25 cellular contexts compared by ENCODE assay signal in the genomic region with DNA sequence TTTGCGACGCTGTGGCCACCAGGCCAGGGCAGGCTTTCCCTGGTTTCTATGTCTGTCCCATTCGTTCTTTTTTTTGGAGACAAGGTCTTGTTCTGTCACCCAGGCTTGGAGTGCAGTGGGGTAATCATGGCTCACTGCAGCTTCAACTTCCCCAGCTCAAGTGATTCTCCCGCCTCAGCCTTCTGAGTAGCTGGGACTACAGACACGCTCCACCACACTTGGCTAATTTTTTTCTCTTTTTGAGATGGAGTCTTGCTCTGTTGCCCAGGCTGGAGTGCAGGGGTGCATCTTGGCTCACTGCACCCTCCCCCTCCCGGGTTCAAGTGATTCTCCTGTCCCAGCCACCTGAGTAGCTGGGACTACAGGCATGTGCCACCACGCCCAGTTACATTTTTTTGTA. TPM values are rescaled to one million over a fixed set of nuclear protein-coding genes. Genes with fewer than 3 reads are reported as not detected.
A peak's percentile ranks its signal among the peaks of the same experiment; 100 is the strongest.
DNase-seq lines count a peak whose midpoint lies in the region; ATAC-seq, FAIRE-seq and TF ChIP-seq lines count a peak whose summit lies in the region.
"Had no signal": no experiment of that assay in that cellular context is flagged by ENCODE, and none has a peak within 500 bp of the region (broad histone marks: within the 10 kb centered on the region; RNA-seq: fewer than 3 reads in every experiment).

No MANE protein-coding gene starts in this region.

- in situ Hi-C loops in GM12878 (cut with MboI): no loop called here

- peak; percentile 52 for DNase-seq in DMS79 (lab: John Stamatoyannopoulos, UW)
- no peak for DNase-seq in GM12878 (ENCODE audit: low read depth, low spot score)
- peak; percentile 19 for DNase-seq in kidney tubule cell (ENCODE audit: low spot score)
- no peak for DNase-seq in T-helper 17 cell
- no peak for DNase-seq in NCI-H774 (lab: John Stamatoyannopoulos, UW)
- DNase-seq in NCI-H1048 (lab: John Stamatoyannopoulos, UW): no peak
- no peak for DNase-seq in H7
- DNase-seq: 8988T; ACHN; AML-193; BE2C; Caco-2; CD4-positive, CD25-positive, alpha-beta regulatory T cell; CD8-positive, alpha-beta T cell; DMS153; EL; GDM1; HFFc6 had no signal

- no peaks in the 10 kb centered on the region for H3K36me3 ChIP-seq in BLaER1
- H3K36me3 ChIP-seq in GM12878 (ENCODE audit: control insufficient read depth in 2 of 2, insufficient read depth in 2 of 2, low read length in 1 of 2): no peaks in the 10 kb centered on the region
- no peaks in the 10 kb centered on the region for H3K36me3 ChIP-seq in H7 (replicated peaks; ENCODE audit: control insufficient read depth, insufficient read depth, low read length)
- H3K36me3 ChIP-seq: BE2C, HAP-1 had no signal

- H3K36me3 Mint-ChIP-seq in T-helper 17 cell (ENCODE audit: low read depth): peaks cover 10% of the 10 kb centered on the region
- H3K36me3 Mint-ChIP-seq: CD4-positive, CD25-positive, alpha-beta regulatory T cell; CD8-positive, alpha-beta T cell had no signal

- H3K9ac ChIP-seq in BLaER1: no peak overlapping the region
- H3K9ac ChIP-seq in GM12878 (ENCODE audit: control insufficient read depth, insufficient read depth, low read length): no peak overlapping the region

- no peaks in the 10 kb centered on the region for H3K9me3 ChIP-seq in BLaER1
- no peaks in the 10 kb centered on the region; the same call in 2 of the 3 replicates for H3K9me3 ChIP-seq in GM12878 (replicated peaks; ENCODE audit: control insufficient read depth, insufficient read depth, low read length)
- H3K9me3 ChIP-seq in T-helper 17 cell (ENCODE audit: control insufficient read depth, low read length, poor library complexity, severe bottlenecking): no peaks in the 10 kb centered on the region
- H3K9me3 ChIP-seq: A549, BE2C, Caco-2, HAP-1 had no signal

- H3K4me3 Mint-ChIP-seq in T-helper 17 cell: no peak overlapping the region
- H3K4me3 Mint-ChIP-seq: CD4-positive, CD25-positive, alpha-beta regulatory T cell; CD8-positive, alpha-beta T cell; GM23338; HFFc6 had no signal

- H3K79me2 ChIP-seq in GM12878 (ENCODE audit: control insufficient read depth, insufficient read depth, low read length): no peaks in the 10 kb centered on the region

- POLR2A ChIA-PET in GM12878 (lab: Charles Lee): no interaction called here

- intact Hi-C loops in GM12878 (cut with micrococcal nuclease; ENCODE audit: unreplicated experiment): no loop called here

- H3K4me1 ChIP-seq in BLaER1 (peaks cover 39% of the 10 kb centered on the region), GM12878 (ENCODE audit: control insufficient read depth, insufficient read depth, low read length) (peaks cover 10% of the 10 kb centered on the region)
- H3K4me1 ChIP-seq: A549, BE2C, Caco-2, HAP-1 had no signal

- no peak for FAIRE-seq in GM12878 (lab: Jason Lieb, UNC)
- FAIRE-seq: A549, GM12891, GM18507 had no signal

- H3K4me2 ChIP-seq in BLaER1 (peak overlapping the region; percentile 84), GM12878 (ENCODE audit: control insufficient read depth, insufficient read depth) (0 out of 2 replicates have a peak overlapping the region, but pooled peaks have one; percentile 12)
- H3K4me2 ChIP-seq: A549, GM23338 had no signal

- H3K4me1 Mint-ChIP-seq in T-helper 17 cell: peaks cover 10% of the 10 kb centered on the region
- H3K4me1 Mint-ChIP-seq: CD4-positive, CD25-positive, alpha-beta regulatory T cell had no signal

- CTCF ChIA-PET in GM12878 (lab: Yijun Ruan, JAX): no interaction called here

- no peak for TF ChIP-seq RAD21 in GM12878 (IDR thresholded peaks at IDR 0.05; ENCODE audit: insufficient read depth, low read depth, low read length)

- BruUV-seq in GM12878 (replicated peaks; lab: Mats Ljungman, UMichigan): no TSS peak

- no peak for TF ChIP-seq POLR2A in GM12878 (IDR thresholded peaks at IDR 0.05; ENCODE audit: low read depth, low read length)

- SMC1A ChIA-PET in GM12878 (lab: Charles Lee; ENCODE audit: uncharacterized antibody, unreplicated experiment): no interaction called here

- no peaks in the 10 kb centered on the region for H3K27me3 ChIP-seq in BLaER1
- H3K27me3 ChIP-seq in GM12878 (replicated peaks in 1 of 2; ENCODE audit: control insufficient read depth in 2 of 2, insufficient read depth in 2 of 2, low read length in 1 of 2): no peaks in the 10 kb centered on the region
- H3K27me3 ChIP-seq in H7 (ENCODE audit: control insufficient read depth, insufficient read depth, low read length): no peaks in the 10 kb centered on the region
- H3K27me3 ChIP-seq: BE2C had no signal

- H3K27ac Mint-ChIP-seq in T-helper 17 cell: no peak overlapping the region
- H3K27ac Mint-ChIP-seq: CD4-positive, CD25-positive, alpha-beta regulatory T cell; CD8-positive, alpha-beta T cell; GM23338; HFFc6 had no signal

- RAD21 ChIA-PET in GM12878 (lab: Charles Lee; ENCODE audit: unreplicated experiment): no interaction called here

- no peak for TF ChIP-seq CTCF in GM12878 (IDR thresholded peaks at IDR 0.05 in 2 of 3, conservative IDR thresholded peaks at IDR 0.05 in 1 of 3; ENCODE audit: control insufficient read depth in 2 of 3, extremely low read depth in 1 of 3, insufficient read depth in 1 of 3, low read depth in 3 of 3, low read length in 3 of 3)

- H3K27ac ChIP-seq in BLaER1: peak overlapping the region; percentile 42; the same call in 1 of the 2 replicates
- H3K27ac ChIP-seq in GM12878 (ENCODE audit: control insufficient read depth, insufficient read depth): no peak overlapping the region
- H3K27ac ChIP-seq: A549, C4-2B had no signal

- TF ChIP-seq EP300 in GM12878 (IDR thresholded peaks at IDR 0.05; ENCODE audit: borderline replicate concordance in 1 of 2, control insufficient read depth in 1 of 2, low read depth in 2 of 2, low read length in 2 of 2): no peak

- H3K4me3 ChIP-seq in BLaER1 (no peak overlapping the region), GM12878 (no peak overlapping the region), H7 (ENCODE audit: insufficient read depth, low read depth, low read length) (no peak overlapping the region)
- H3K4me3 ChIP-seq: A549, GM23338, HAP-1 had no signal

- H4K20me1 ChIP-seq in BLaER1 (no peaks in the 10 kb centered on the region), GM12878 (ENCODE audit: control insufficient read depth, insufficient read depth) (no peaks in the 10 kb centered on the region)

- WGBS in GM12878 (ENCODE audit: insufficient coverage, insufficient replicate concordance, low lambda C conversion rate, missing lambda C conversion rate): 23% methylated on average over 7 of the region's 7 CpGs

- ATAC-seq in GM12878: peak; percentile 49
- no peak for ATAC-seq in T-helper 17 cell
- ATAC-seq: A549; CD8-positive, alpha-beta T cell; GM23338 had no signal

- H3K27me3 Mint-ChIP-seq in T-helper 17 cell: peaks cover 71% of the 10 kb centered on the region

- no peak overlapping the region for H2AFZ ChIP-seq in GM12878 (ENCODE audit: control insufficient read depth, low read depth, low read length)
- H2AFZ ChIP-seq: GM23338 had no signal

TF ChIP-seq in GM12878, 131 proteins besides CTCF, POLR2A, EP300 and RAD21 (continues in another document):
- no peak for TF ChIP-seq EED (IDR thresholded peaks at IDR 0.05; ENCODE audit: low read depth)
- TF ChIP-seq, protein P1, sequence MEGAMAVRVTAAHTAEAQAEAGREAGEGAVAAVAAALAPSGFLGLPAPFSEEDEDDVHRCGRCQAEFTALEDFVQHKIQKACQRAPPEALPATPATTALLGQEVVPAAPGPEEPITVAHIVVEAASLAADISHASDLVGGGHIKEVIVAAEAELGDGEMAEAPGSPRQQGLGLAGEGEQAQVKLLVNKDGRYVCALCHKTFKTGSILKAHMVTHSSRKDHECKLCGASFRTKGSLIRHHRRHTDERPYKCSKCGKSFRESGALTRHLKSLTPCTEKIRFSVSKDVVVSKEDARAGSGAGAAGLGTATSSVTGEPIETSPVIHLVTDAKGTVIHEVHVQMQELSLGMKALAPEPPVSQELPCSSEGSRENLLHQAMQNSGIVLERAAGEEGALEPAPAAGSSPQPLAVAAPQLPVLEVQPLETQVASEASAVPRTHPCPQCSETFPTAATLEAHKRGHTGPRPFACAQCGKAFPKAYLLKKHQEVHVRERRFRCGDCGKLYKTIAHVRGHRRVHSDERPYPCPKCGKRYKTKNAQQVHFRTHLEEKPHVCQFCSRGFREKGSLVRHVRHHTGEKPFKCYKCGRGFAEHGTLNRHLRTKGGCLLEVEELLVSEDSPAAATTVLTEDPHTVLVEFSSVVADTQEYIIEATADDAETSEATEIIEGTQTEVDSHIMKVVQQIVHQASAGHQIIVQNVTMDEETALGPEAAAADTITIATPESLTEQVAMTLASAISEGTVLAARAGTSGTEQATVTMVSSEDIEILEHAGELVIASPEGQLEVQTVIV (IDR thresholded peaks at IDR 0.05; ENCODE audit: borderline replicate concordance, partially characterized antibody): no peak
- no peak for TF ChIP-seq HSF1 (IDR thresholded peaks at IDR 0.05; ENCODE audit: low read depth, low read length)

RNA-seq across cellular contexts. Expression of gene WNT4, which starts 43.4 kb away (rescaled TPM):
- total RNA-seq in GM12878 (2013; cell fraction: nucleolus; rRNA removed): 0.20 and 0.21 TPM in 2 replicates
- under 0.01 TPM in 1 of 2 replicates, not detected in the other for total RNA-seq in GM12878 (2014; rRNA removed)
- not detected in 2 replicates for total RNA-seq in GM12878 (2014; rRNA removed; fragmentation: Illumina TruSeq; extraction: Trizol)
- not detected in 2 replicates for total RNA-seq in GM12878 (2021)
- polyA plus RNA-seq in GM12878 (2011; ENCODE audit: low read depth): 0.09 TPM
- polyA plus RNA-seq in GM12878 (2011; rRNA removed): 0.01 TPM in 1 of 2 replicates, not detected in the other
- polyA plus RNA-seq in GM12878 (2011; cell fraction: cytosol; rRNA removed): 0.03 TPM in 1 of 2 replicates, not detected in the other
- not detected in 2 replicates for polyA plus RNA-seq in GM12878 (2011; cell fraction: nucleus; rRNA removed)
- polyA plus RNA-seq in GM12878 (2012): 0.15 and 0.25 TPM in 2 replicates
- not detected in 2 replicates for polyA plus RNA-seq in GM12878 (2014; fragmentation: Illumina TruSeq; extraction: Trizol)
- polyA plus RNA-seq in GM12878 (2014; fragmentation: Nextera tagmentation; extraction: Ambion mirVana): not detected
- polyA plus RNA-seq in GM12878 (2014; rRNA removed): 0.27 TPM in 1 of 2 replicates, not detected in the other
- polyA plus RNA-seq in GM12878 (2016; fragmentation: Nextera tagmentation; extraction: Ambion mirVana): not detected
- polyA minus RNA-seq in GM12878 (2011; rRNA and poly(A)+ RNA removed): 0.05 TPM in 1 of 2 replicates, not detected in the other
- not detected in 2 replicates for polyA minus RNA-seq in GM12878 (2011; cell fraction: cytosol; rRNA and poly(A)+ RNA removed)
- polyA minus RNA-seq in GM12878 (2011; cell fraction: nucleus; rRNA and poly(A)+ RNA removed): not detected in 2 replicates
- not detected for total RNA-seq in T-helper 17 cell
- total RNA-seq in H7 (2014; rRNA removed; shearing (Covaris generic)): 0.33 and 0.94 TPM in 2 replicates
- total RNA-seq: CD4-positive, CD25-positive, alpha-beta regulatory T cell; CD8-positive, alpha-beta T cell; HFFc6 had no signal

Comparison
In these comparisons a context has a peak if more than half of its experiments do, and no peak if none do; other contexts are left out.
1. DNase-seq: peak in DMS79 (single experiment) and kidney tubule cell (single experiment); none in GM12878 (single experiment), T-helper 17 cell (0 of 3), NCI-H774 (single experiment), NCI-H1048 (single experiment) and H7 (single experiment).